18 cellular contexts compared by ENCODE assay signal in genomic region chr12:124878795-124879516, GRCh38.
"Had no signal": no experiment of that assay in that cellular context is flagged by ENCODE, and none has a peak within 500 bp of the region (broad histone marks: within the 10 kb centered on the region; RNA-seq: fewer than 3 reads in every experiment).

No MANE protein-coding gene starts in this region.

- DNase-seq: effector CD4-positive, alpha-beta T cell; foreskin fibroblast; heart left ventricle; kidney; left lung; mesenchymal stem cell; midbrain; naive thymus-derived CD4-positive, alpha-beta T cell; stimulated activated CD4-positive, alpha-beta T cell treated with anti-CD3 and anti-CD28 coated beads, Interleukin-12 subunit alpha, Interleukin-12 subunit beta, amount 100 ng/mL, for 4 hours; stimulated activated CD4-positive, alpha-beta T cell treated with anti-CD3 and anti-CD28 coated beads, Interleukin-1b, Interleukin-23, amount 100 ng/mL, for 48 hours; stimulated activated CD4-positive, alpha-beta T cell treated with anti-CD3 and anti-CD28 coated beads, Interleukin-4, amount 100 ng/mL, for 24 hours; stimulated activated naive CD4-positive, alpha-beta T cell treated with Interleukin-2 at 50 U/mL for 16 hours; trophoblast cell had no signal

- H3K4me3 Mint-ChIP-seq: nephron; stimulated activated effector memory CD8-positive, alpha-beta T cell treated with anti-CD3 and anti-CD28 coated beads, Interleukin-12 subunit alpha, Interleukin-12 subunit beta, amount 100 ng/mL, for 72 hours had no signal

- ATAC-seq: esophagus mucosa; gastroesophageal sphincter; heart left ventricle; left lung; naive thymus-derived CD4-positive, alpha-beta T cell; sciatic nerve; stimulated activated effector memory CD8-positive, alpha-beta T cell treated with anti-CD3 and anti-CD28 coated beads, Interleukin-12 subunit alpha, Interleukin-12 subunit beta, amount 100 ng/mL, for 72 hours had no signal

- H3K9me3 Mint-ChIP-seq: naive thymus-derived CD4-positive, alpha-beta T cell; nephron; stimulated activated effector memory CD8-positive, alpha-beta T cell treated with anti-CD3 and anti-CD28 coated beads, Interleukin-12 subunit alpha, Interleukin-12 subunit beta, amount 100 ng/mL, for 72 hours had no signal

- H3K27ac Mint-ChIP-seq: stimulated activated effector memory CD8-positive, alpha-beta T cell treated with anti-CD3 and anti-CD28 coated beads, Interleukin-12 subunit alpha, Interleukin-12 subunit beta, amount 100 ng/mL, for 72 hours had no signal
